13 cellular contexts compared by ENCODE assay signal in genomic region chr2:189178007-189178406, GRCh38. TPM values are rescaled to one million over a fixed set of nuclear protein-coding genes. Genes with fewer than 3 reads are reported as not detected.
DNase-seq lines count a peak whose midpoint lies in the region; ATAC-seq, FAIRE-seq and TF ChIP-seq lines count a peak whose summit lies in the region.
"Had no signal": no experiment of that assay in that cellular context is flagged by ENCODE, and none has a peak within 500 bp of the region (broad histone marks: within the 10 kb centered on the region; RNA-seq: fewer than 3 reads in every experiment).

No MANE protein-coding gene starts in this region.

- FAIRE-seq in endometrium (lab: Jason Lieb, UNC) = peak; percentile 93

- BruUV-seq in A673 (replicated peaks; lab: Mats Ljungman, UMichigan) = no TSS peak

- H3K27me3 ChIP-seq in A673 (replicated peaks; ENCODE audit: insufficient read depth, low read depth, low read length, poor library complexity) = no peaks in the 10 kb centered on the region

- no peaks in the 10 kb centered on the region for H3K9me3 ChIP-seq in A673 (ENCODE audit: low read depth, low read length, poor library complexity, severe bottlenecking)

- intact Hi-C loops in A673 (cut with micrococcal nuclease; ENCODE audit: unreplicated experiment) = loop anchor here (2.0 to 10.0 kb wide), 5 partner anchors 33 to 653 kb away; no protein-coding TSS in a partner anchor

- CTCF ChIA-PET in A673 (lab: Charles Lee) = interaction anchor here (0.7 to 1.7 kb wide), 4 partner anchors 10 to 78 kb away, joined by 4 to 9 read pairs (median 6); no protein-coding TSS in a partner anchor

- peak overlapping the region; percentile 94 for H3K4me3 Mint-ChIP-seq in nephron progenitor cell

- H3K4me3 ChIP-seq in A673 (ENCODE audit: low read depth, low read length, poor library complexity, severe bottlenecking) = peak overlapping the region; percentile 67

- H3K36me3 ChIP-seq in A673 (ENCODE audit: insufficient read depth, low read length, poor library complexity, severe bottlenecking) = no peaks in the 10 kb centered on the region

- peaks cover 9% of the 10 kb centered on the region for H3K36me3 Mint-ChIP-seq in nephron progenitor cell (ENCODE audit: low read depth)
- H3K36me3 Mint-ChIP-seq: activated naive CD8-positive, alpha-beta T cell had no signal

- no peaks in the 10 kb centered on the region for H3K9me3 Mint-ChIP-seq in nephron progenitor cell

- POLR2A ChIA-PET in A673 (lab: Charles Lee; ENCODE audit: low non-redundant PET) = interaction anchor here (0.6 kb wide), 2 partner anchors 13 to 260 kb away, joined by 4 to 5 read pairs; no protein-coding TSS in a partner anchor

- no peak for ATAC-seq in GM21723 (IDR thresholded peaks at IDR 0.05; ENCODE audit: unreplicated experiment)

- H3K4me1 Mint-ChIP-seq in nephron progenitor cell = peaks cover 61% of the 10 kb centered on the region

- H3K27ac Mint-ChIP-seq in nephron progenitor cell = peak overlapping the region; percentile 99
- H3K27ac Mint-ChIP-seq: activated naive CD8-positive, alpha-beta T cell had no signal

- peak; percentile 65 for TF ChIP-seq CTCF in A673 (conservative IDR thresholded peaks at IDR 0.05; ENCODE audit: low read depth, low read length)
- peak; percentile 45 for TF ChIP-seq CTCF in nephron progenitor cell (IDR thresholded peaks at IDR 0.05)

- peak; percentile 54 for DNase-seq in A673 (ENCODE audit: low spot score)
- DNase-seq in M059J (ENCODE audit: low read depth) = peak; percentile 42
- no peak for DNase-seq in nephron progenitor cell
- DNase-seq in NCI-H1048 (lab: John Stamatoyannopoulos, UW) = no peak
- DNase-seq in middle frontal gyrus (ENCODE audit: extremely low spot score, low spot score) = no peak
- no peak for DNase-seq in NCI-H1105 treated with DMSO at 0.1 percent for 48 hours (lab: John Stamatoyannopoulos, UW)
- DNase-seq: activated CD4-positive, CD25-positive, alpha-beta regulatory T cell; COR-L47; NCI-H748 treated with DMSO at 0.1 percent for 48 hours; trophoblast cell had no signal

- H3K4me1 ChIP-seq in A673 (ENCODE audit: insufficient read depth, low read length, poor library complexity, severe bottlenecking) = peaks cover 19% of the 10 kb centered on the region

- no peaks in the 10 kb centered on the region for H3K27me3 Mint-ChIP-seq in nephron progenitor cell (ENCODE audit: low read depth, poor library complexity)

- H3K27ac ChIP-seq in A673 (ENCODE audit: low read depth, low read length, poor library complexity, severe bottlenecking) = no peak overlapping the region

RNA-seq across cellular contexts. Expression of gene COL5A2, which starts 1.6 kb away (rescaled TPM):
- 90.7 and 92.2 TPM in 2 replicates for total RNA-seq in A673 (2021)
- 131 and 221 TPM in 2 replicates for total RNA-seq in M059J (2014; rRNA removed; shearing (Covaris generic))

Comparison
In these comparisons a context has a peak if more than half of its experiments do, and no peak if none do; other contexts are left out.
1. DNase-seq: peak in A673 (single experiment) and M059J (single experiment); none in nephron progenitor cell (single experiment), NCI-H1048 (single experiment), middle frontal gyrus (single experiment) and NCI-H1105 treated with DMSO at 0.1 percent for 48 hours (single experiment).